ENCODE assay signal across 29 cellular contexts in the genomic region with DNA sequence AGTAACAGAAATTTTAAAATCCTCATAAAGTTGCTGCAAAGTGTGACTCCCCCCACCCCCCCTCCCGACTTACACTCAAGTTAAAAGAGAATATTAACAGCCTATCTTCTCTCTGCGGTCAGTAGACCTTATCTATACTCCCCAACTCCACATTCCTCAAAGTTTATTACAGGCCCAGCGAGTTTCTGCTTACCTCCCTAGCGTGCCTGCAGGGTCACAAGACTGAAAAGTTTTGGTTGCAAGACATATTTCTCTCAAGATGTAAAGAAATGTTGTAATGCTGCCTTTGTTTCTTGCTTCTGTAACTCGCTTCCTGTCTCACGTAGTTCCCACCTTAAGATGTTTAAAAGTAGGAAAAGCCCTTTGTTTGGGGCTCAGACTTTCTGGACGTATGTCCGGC.
"Had no signal": no experiment of that assay in that cellular context is flagged by ENCODE, and none has a peak within 500 bp of the region (broad histone marks: within the 10 kb centered on the region; RNA-seq: fewer than 3 reads in every experiment).

No MANE protein-coding gene starts in this region.

- H3K27me3 Mint-ChIP-seq: memory B cell; naive B cell; natural killer cell treated with Interleukin-12 subunit alpha and Interleukin-12 subunit beta and Interleukin-15 and Interleukin-18, amount 100 ng/mL, for 72 hours had no signal

- H3K9me3 ChIP-seq: mucosa of descending colon, right lobe of liver, testis, tibial artery, upper lobe of left lung had no signal

- H3K4me2 ChIP-seq: neural progenitor cell had no signal

- H3K4me3 ChIP-seq: dorsolateral prefrontal cortex, heart right ventricle, lung, mucosa of descending colon, neural progenitor cell, right lobe of liver, testis, tibial artery, upper lobe of left lung had no signal

- H3K36me3 ChIP-seq: heart right ventricle, neural progenitor cell, right lobe of liver, tibial artery, upper lobe of left lung had no signal

- H3K4me1 Mint-ChIP-seq: endodermal cell, immature natural killer cell, memory B cell, naive B cell had no signal

- H3K9ac ChIP-seq: neural progenitor cell, parathyroid adenoma had no signal

- H3K27ac Mint-ChIP-seq: endodermal cell; immature natural killer cell; memory B cell; naive B cell; natural killer cell treated with Interleukin-12 subunit alpha and Interleukin-12 subunit beta and Interleukin-15 and Interleukin-18, amount 100 ng/mL, for 72 hours; neural progenitor cell; progenitor cell of endocrine pancreas had no signal

- H3K36me3 Mint-ChIP-seq: immature natural killer cell, memory B cell, neural progenitor cell had no signal

- H3K4me1 ChIP-seq: heart right ventricle, neural progenitor cell, parathyroid adenoma, right lobe of liver, testis, tibial artery, upper lobe of left lung had no signal

- H3K4me3 Mint-ChIP-seq: endodermal cell; immature natural killer cell; memory B cell; naive B cell; natural killer cell treated with Interleukin-12 subunit alpha and Interleukin-12 subunit beta and Interleukin-15 and Interleukin-18, amount 100 ng/mL, for 72 hours; neural progenitor cell had no signal

- H3K79me2 ChIP-seq: parathyroid adenoma had no signal

- DNase-seq: cerebellar nuclear complex; dorsolateral prefrontal cortex; effector CD8-positive, alpha-beta T cell; endodermal cell; foreskin melanocyte; glutamatergic neuron; heart right ventricle; hypothalamus; immature natural killer cell; mucosa of descending colon; naive B cell; right lobe of liver; small intestine; stimulated activated CD4-positive, alpha-beta T cell treated with anti-CD3 and anti-CD28 coated beads, Interleukin-12 subunit alpha, Interleukin-12 subunit beta, amount 100 ng/mL, for 4 hours; stimulated activated CD4-positive, alpha-beta T cell treated with anti-CD3 and anti-CD28 coated beads, Interleukin-1b, Interleukin-23, amount 100 ng/mL, for 48 hours; stimulated activated CD4-positive, alpha-beta T cell treated with anti-CD3 and anti-CD28 coated beads, Interleukin-4, amount 100 ng/mL, for 1 hour; stimulated activated CD8-positive, alpha-beta memory T cell treated with anti-CD3 and anti-CD28 coated beads, Interleukin-4, amount 100 ng/mL, for 48 hours; stimulated activated naive CD8-positive, alpha-beta T cell treated with anti-CD3 and anti-CD28 coated beads, Interleukin-15, Interleukin-2, amounts not matched to agents 100 U/mL and 50 U/mL, for 24 hours; substantia nigra; testis; tibial artery; upper lobe of left lung had no signal

- H2AFZ ChIP-seq: neural progenitor cell, parathyroid adenoma had no signal

- H3K27me3 ChIP-seq: dorsolateral prefrontal cortex, heart right ventricle, neural progenitor cell, right lobe of liver, testis, tibial artery, upper lobe of left lung had no signal

- H3K27ac ChIP-seq: dorsolateral prefrontal cortex, epithelial cell of prostate, heart right ventricle, neural progenitor cell, parathyroid adenoma, right lobe of liver, testis, tibial artery, upper lobe of left lung had no signal
